26 cellular contexts compared by ENCODE assay signal in genomic region chr15:89023311-89023961, GRCh38.
DNase-seq lines count a peak whose midpoint lies in the region; ATAC-seq and TF ChIP-seq lines count a peak whose summit lies in the region.
"Had no signal": no experiment of that assay in that cellular context is flagged by ENCODE, and none has a peak within 500 bp of the region (broad histone marks: within the 10 kb centered on the region; RNA-seq: fewer than 3 reads in every experiment).

No MANE protein-coding gene starts in this region.

- intact Hi-C loops in upper lobe of right lung (cut with DNase I): no loop called here

- TF ChIP-seq CTCF in epithelial cell of esophagus (IDR thresholded peaks at IDR 0.05; ENCODE audit: insufficient read depth, low read depth, low read length, missing control alignments) (no peak), upper lobe of right lung (IDR thresholded peaks at IDR 0.05) (no peak), chondrocyte (IDR thresholded peaks at IDR 0.05) (no peak)

- ATAC-seq in GM19463 (IDR thresholded peaks at IDR 0.05; ENCODE audit: unreplicated experiment): no peak
- ATAC-seq in upper lobe of right lung: no peak
- ATAC-seq: gastrocnemius medialis; natural killer cell treated with Interleukin-12 subunit alpha and Interleukin-12 subunit beta and Interleukin-15 and Interleukin-18, amount 100 ng/mL, for 72 hours; stimulated activated naive B cell treated with anti-CD40 and anti-IgM and Interleukin-4, amounts not matched to agents 10 μg/mL and 1 μg/mL and 100 μg/mL, for 72 hours had no signal

- no CpG with 5 or more reads among the region's 8 CpGs for WGBS in neuronal stem cell (ENCODE audit: extremely low coverage in 2 of 2, insufficient read length in 2 of 2, insufficient replicate concordance in 1 of 2), 2 donors

- no peaks in the 10 kb centered on the region for H3K79me1 ChIP-seq in neuronal stem cell (ENCODE audit: low read depth, low read length)

- H3K27ac ChIP-seq in neuronal stem cell (replicated peaks; ENCODE audit: low read length): no peak overlapping the region
- no peak overlapping the region for H3K27ac ChIP-seq in upper lobe of right lung
- H3K27ac ChIP-seq: colonic mucosa, gastrocnemius medialis, suprapubic skin had no signal

- no peaks in the 10 kb centered on the region for H3K27me3 Mint-ChIP-seq in chondrocyte (ENCODE audit: low read depth)

- no peak overlapping the region for H3K4me2 ChIP-seq in neuronal stem cell (ENCODE audit: insufficient read depth, low read length, poor library complexity, severe bottlenecking)

- H3K9ac ChIP-seq in neuronal stem cell (ENCODE audit: low read depth, low read length, poor library complexity): no peak overlapping the region

- no peak overlapping the region for H2AFZ ChIP-seq in neuronal stem cell (ENCODE audit: low read length)

- peaks cover 32% of the 10 kb centered on the region for H3K4me1 Mint-ChIP-seq in chondrocyte (ENCODE audit: low read depth)
- H3K4me1 Mint-ChIP-seq: stimulated activated naive B cell treated with anti-CD40 and anti-IgM and Interleukin-4, amounts not matched to agents 10 μg/mL and 1 μg/mL and 100 μg/mL, for 72 hours had no signal

- H3K18ac ChIP-seq in neuronal stem cell (ENCODE audit: low read length): no peak overlapping the region

- H2BK5ac ChIP-seq in neuronal stem cell (ENCODE audit: low read length): no peak overlapping the region

- no peak overlapping the region for H3K23ac ChIP-seq in neuronal stem cell (ENCODE audit: low read depth, low read length, poor library complexity)

- H3K4me3 ChIP-seq in epithelial cell of esophagus (ENCODE audit: low read length): no peak overlapping the region
- H3K4me3 ChIP-seq in neuronal stem cell (ENCODE audit: low read length in 2 of 2): no peak overlapping the region
- no peak overlapping the region for H3K4me3 ChIP-seq in upper lobe of right lung
- H3K4me3 ChIP-seq: colonic mucosa, gastrocnemius medialis, suprapubic skin had no signal

- no peaks in the 10 kb centered on the region for H3K4me1 ChIP-seq in neuronal stem cell (ENCODE audit: control insufficient read depth in 2 of 2, insufficient read depth in 1 of 2, low read depth in 1 of 2, low read length in 2 of 2)
- peaks cover 36% of the 10 kb centered on the region for H3K4me1 ChIP-seq in upper lobe of right lung
- H3K4me1 ChIP-seq: colonic mucosa had no signal

- H4K8ac ChIP-seq in neuronal stem cell (ENCODE audit: low read depth, low read length): peak overlapping the region; percentile 65

- H3K4ac ChIP-seq in neuronal stem cell (ENCODE audit: low read length): no peak overlapping the region

- no peak overlapping the region for H3K27ac Mint-ChIP-seq in chondrocyte (ENCODE audit: unreplicated experiment)
- H3K27ac Mint-ChIP-seq: activated naive CD4-positive, alpha-beta T cell treated with anti-CD3 and anti-CD28 coated beads for 36 hours; CD4-positive, alpha-beta T cell; natural killer cell treated with Interleukin-12 subunit alpha and Interleukin-12 subunit beta and Interleukin-15 and Interleukin-18, amount 100 ng/mL, for 72 hours; stimulated activated naive B cell treated with anti-CD40 and anti-IgM and Interleukin-4, amounts not matched to agents 10 μg/mL and 1 μg/mL and 100 μg/mL, for 72 hours had no signal

- H3K9me3 ChIP-seq in neuronal stem cell (replicated peaks in 1 of 2; ENCODE audit: control insufficient read depth in 2 of 2, insufficient read depth in 1 of 2, low read depth in 1 of 2, low read length in 2 of 2) (peaks cover 0 to 2% of the 10 kb centered on the region in 2 donors), upper lobe of right lung (no peaks in the 10 kb centered on the region)
- H3K9me3 ChIP-seq: colonic mucosa, gastrocnemius medialis, suprapubic skin had no signal

- H3K14ac ChIP-seq in neuronal stem cell (ENCODE audit: low read length): peak overlapping the region; percentile 38

- peaks cover 7% of the 10 kb centered on the region for H3K36me3 Mint-ChIP-seq in chondrocyte (ENCODE audit: low read depth)
- H3K36me3 Mint-ChIP-seq: natural killer cell treated with Interleukin-12 subunit alpha and Interleukin-12 subunit beta and Interleukin-15 and Interleukin-18, amount 100 ng/mL, for 72 hours; stimulated activated naive B cell treated with anti-CD40 and anti-IgM and Interleukin-4, amounts not matched to agents 10 μg/mL and 1 μg/mL and 100 μg/mL, for 72 hours had no signal

- no peak overlapping the region for H2AK5ac ChIP-seq in neuronal stem cell (ENCODE audit: low read depth, low read length)

- no peak overlapping the region for H2BK15ac ChIP-seq in neuronal stem cell (ENCODE audit: low read length)

- peaks cover 13% of the 10 kb centered on the region for H3K9me3 Mint-ChIP-seq in chondrocyte (ENCODE audit: low read depth)
- H3K9me3 Mint-ChIP-seq: activated naive CD4-positive, alpha-beta T cell treated with anti-CD3 and anti-CD28 coated beads for 36 hours; CD4-positive, alpha-beta T cell; natural killer cell treated with Interleukin-12 subunit alpha and Interleukin-12 subunit beta and Interleukin-15 and Interleukin-18, amount 100 ng/mL, for 72 hours had no signal

- peak; percentile 58 for DNase-seq in EH (ENCODE audit: low read depth)
- peak; percentile 98 for DNase-seq in NCI-H524 treated with DMSO at 0.1 percent for 48 hours (lab: John Stamatoyannopoulos, UW)
- DNase-seq in epithelial cell of esophagus (ENCODE audit: low read depth): peak; percentile 75
- DNase-seq in neuronal stem cell (ENCODE audit: low spot score): no peak
- DNase-seq in superior temporal gyrus (ENCODE audit: extremely low spot score): no peak
- no peak for DNase-seq in upper lobe of right lung
- no peak for DNase-seq in chondrocyte (ENCODE audit: low spot score)
- DNase-seq: activated CD4-positive, alpha-beta T cell treated with anti-CD3 and anti-CD28 coated beads, Interleukin-2, amount 50 U/mL, for 4 hours; activated naive CD4-positive, alpha-beta T cell treated with anti-CD3 and anti-CD28 coated beads for 36 hours; CD4-positive, alpha-beta T cell; colonic mucosa; DND-41; effector memory CD4-positive, alpha-beta T cell; erythroblast; gastrocnemius medialis; GOT3; midbrain; NCI-H1048; NCI-H2107; NCI-H774; RPMI8226; stimulated activated naive B cell treated with anti-CD40 and anti-IgM and Interleukin-4, amounts not matched to agents 10 μg/mL and 1 μg/mL and 100 μg/mL, for 72 hours; T-helper 1 cell had no signal

- H3K27me3 ChIP-seq in neuronal stem cell (ENCODE audit: control insufficient read depth in 3 of 3, insufficient read depth in 3 of 3, low read depth in 1 of 3, low read length in 3 of 3) (peaks cover 0 to 9% (median 0%) of the 10 kb centered on the region in 3 experiments), upper lobe of right lung (no peaks in the 10 kb centered on the region)
- H3K27me3 ChIP-seq: colonic mucosa, gastrocnemius medialis, suprapubic skin had no signal

- H3K36me3 ChIP-seq in neuronal stem cell (replicated peaks in 1 of 2; ENCODE audit: control insufficient read depth in 2 of 2, insufficient read depth in 2 of 2, low read length in 2 of 2) (no peaks in the 10 kb centered on the region), upper lobe of right lung (no peaks in the 10 kb centered on the region)
- H3K36me3 ChIP-seq: colonic mucosa, gastrocnemius medialis, suprapubic skin had no signal

- H4K91ac ChIP-seq in neuronal stem cell (ENCODE audit: low read depth, low read length, poor library complexity): no peak overlapping the region

- no peak overlapping the region for H2BK120ac ChIP-seq in neuronal stem cell (ENCODE audit: low read depth, low read length)

- H3K4me3 Mint-ChIP-seq in chondrocyte (ENCODE audit: unreplicated experiment): no peak overlapping the region
- H3K4me3 Mint-ChIP-seq: activated naive CD4-positive, alpha-beta T cell treated with anti-CD3 and anti-CD28 coated beads for 36 hours; CD4-positive, alpha-beta T cell; natural killer cell treated with Interleukin-12 subunit alpha and Interleukin-12 subunit beta and Interleukin-15 and Interleukin-18, amount 100 ng/mL, for 72 hours; stimulated activated naive B cell treated with anti-CD40 and anti-IgM and Interleukin-4, amounts not matched to agents 10 μg/mL and 1 μg/mL and 100 μg/mL, for 72 hours had no signal

- no peak overlapping the region for H2BK12ac ChIP-seq in neuronal stem cell (ENCODE audit: low read length)

Comparison
In these comparisons a context has a peak if more than half of its experiments do, and no peak if none do; other contexts are left out.
1. DNase-seq: peak in EH (single experiment), NCI-H524 treated with DMSO at 0.1 percent for 48 hours (single experiment) and epithelial cell of esophagus (single experiment); none in neuronal stem cell (single experiment), superior temporal gyrus (single experiment), upper lobe of right lung (single experiment) and chondrocyte (single experiment).